8 cellular contexts compared by ENCODE assay signal in genomic region chr11:6610591-6610990, GRCh38. TPM values are rescaled to one million over a fixed set of nuclear protein-coding genes. Genes with fewer than 3 reads are reported as not detected.
DNase-seq lines count a peak whose midpoint lies in the region; ATAC-seq and TF ChIP-seq lines count a peak whose summit lies in the region.
"Had no signal": no experiment of that assay in that cellular context is flagged by ENCODE, and none has a peak within 500 bp of the region (broad histone marks: within the 10 kb centered on the region; RNA-seq: fewer than 3 reads in every experiment).

No MANE protein-coding gene starts in this region.

- TF ChIP-seq CTCF in hepatocyte (IDR thresholded peaks at IDR 0.05; ENCODE audit: poor library complexity), result no peak
- no peak for TF ChIP-seq CTCF in spleen (IDR thresholded peaks at IDR 0.05 in 8 of 11, conservative IDR thresholded peaks at IDR 0.05 in 3 of 11)

- ATAC-seq in activated T-cell treated with anti-CD3 and anti-CD28 coated beads, Interleukin-2, amount 50 U/mL, for 72 hours (replicated peaks in 1 of 2), result no peak
- no peak for ATAC-seq in HG02938 (IDR thresholded peaks at IDR 0.05; ENCODE audit: unreplicated experiment)
- ATAC-seq in GM18520 (IDR thresholded peaks at IDR 0.05; ENCODE audit: unreplicated experiment), result no peak
- ATAC-seq: activated T-helper 17 cell treated with anti-CD3 and anti-CD28 coated beads, Interleukin-2, amount 50 U/mL, for 72 hours had no signal

- DNase-seq in activated T-cell treated with anti-CD3 and anti-CD28 coated beads, Interleukin-2, amount 50 U/mL, for 72 hours, result no peak
- no peak for DNase-seq in hepatocyte (ENCODE audit: low spot score)
- peak; percentile 80 for DNase-seq in spleen
- DNase-seq in NCI-H1930 (lab: John Stamatoyannopoulos, UW), result no peak

- peaks cover 8 to 20% of the 10 kb centered on the region in 2 donors for H3K36me3 Mint-ChIP-seq in activated T-cell treated with anti-CD3 and anti-CD28 coated beads, Interleukin-2, amount 50 U/mL, for 72 hours (ENCODE audit: insufficient read depth in 2 of 2)

- H2AFZ ChIP-seq in hepatocyte, result no peak overlapping the region

- H3K9me3 ChIP-seq in HUES6 (ENCODE audit: control insufficient read depth, insufficient read depth, low read depth, low read length) (no peaks in the 10 kb centered on the region), hepatocyte (ENCODE audit: low read depth) (no peaks in the 10 kb centered on the region), spleen (no peaks in the 10 kb centered on the region)

- H3K27ac Mint-ChIP-seq in activated T-cell treated with anti-CD3 and anti-CD28 coated beads, Interleukin-2, amount 50 U/mL, for 72 hours, result no peak overlapping the region
- H3K27ac Mint-ChIP-seq: activated T-helper 17 cell treated with anti-CD3 and anti-CD28 coated beads, Interleukin-2, amount 50 U/mL, for 72 hours had no signal

- WGBS in hepatocyte (ENCODE audit: low lambda C conversion rate, missing lambda C conversion rate), result 97% methylated on average over 4 of the region's 6 CpGs
- WGBS in spleen, 5 donors, result 87 to 96% (median 91%) methylated on average over 6 of the region's 6 CpGs

- H3K9me2 ChIP-seq in hepatocyte (replicated peaks; ENCODE audit: insufficient read depth), result no peaks in the 10 kb centered on the region

- peaks cover 47% of the 10 kb centered on the region for H3K79me2 ChIP-seq in hepatocyte

- H3K4me3 ChIP-seq in HUES6 (ENCODE audit: low read depth, low read length) (0 out of 2 replicates have a peak overlapping the region, but pooled peaks have one; percentile 84), hepatocyte (no peak overlapping the region), spleen (peak overlapping the region in 4 of 8 donors; percentile 64 to 92 (median 72))

- H3K4me3 Mint-ChIP-seq in activated T-cell treated with anti-CD3 and anti-CD28 coated beads, Interleukin-2, amount 50 U/mL, for 72 hours, result peak overlapping the region; percentile 88 to 93
- H3K4me3 Mint-ChIP-seq: activated T-helper 17 cell treated with anti-CD3 and anti-CD28 coated beads, Interleukin-2, amount 50 U/mL, for 72 hours had no signal

- H3K4me1 ChIP-seq in HUES6 (ENCODE audit: control insufficient read depth, insufficient read depth, low read length) (peaks cover 21% of the 10 kb centered on the region), hepatocyte (ENCODE audit: insufficient read depth) (peaks cover 26% of the 10 kb centered on the region), spleen (peaks cover 50 to 94% (median 69%) of the 10 kb centered on the region in 6 donors)

- H4K20me1 ChIP-seq in hepatocyte (ENCODE audit: insufficient read depth, poor library complexity, severe bottlenecking), result no peaks in the 10 kb centered on the region

- intact Hi-C loops in spleen (cut with DNase I; ENCODE audit: low total_unique reads), result no loop called here

- no peak overlapping the region for H3K9ac ChIP-seq in HUES6 (ENCODE audit: low read length)

- H3K9me3 Mint-ChIP-seq in activated T-cell treated with anti-CD3 and anti-CD28 coated beads, Interleukin-2, amount 50 U/mL, for 72 hours, result no peaks in the 10 kb centered on the region
- H3K9me3 Mint-ChIP-seq: activated T-helper 17 cell treated with anti-CD3 and anti-CD28 coated beads, Interleukin-2, amount 50 U/mL, for 72 hours had no signal

- no peak for TF ChIP-seq POLR2A in spleen (IDR thresholded peaks at IDR 0.05)

- peak overlapping the region; percentile 93 for H3K4me2 ChIP-seq in hepatocyte

- no peaks in the 10 kb centered on the region for H3K27me3 ChIP-seq in HUES6 (ENCODE audit: control insufficient read depth, insufficient read depth, low read length)
- no peaks in the 10 kb centered on the region for H3K27me3 ChIP-seq in hepatocyte
- H3K27me3 ChIP-seq in spleen (replicated peaks in 1 of 7), result no peaks in the 10 kb centered on the region

- H3K36me3 ChIP-seq in HUES6 (ENCODE audit: control insufficient read depth, insufficient read depth, low read length) (peaks cover 49% of the 10 kb centered on the region), hepatocyte (replicated peaks; ENCODE audit: insufficient read depth, low read depth) (no peaks in the 10 kb centered on the region), spleen (peaks cover 9 to 73% (median 54%) of the 10 kb centered on the region in 6 donors)

- H3K4me1 Mint-ChIP-seq in activated T-cell treated with anti-CD3 and anti-CD28 coated beads, Interleukin-2, amount 50 U/mL, for 72 hours (ENCODE audit: low read depth), result peaks cover 38% of the 10 kb centered on the region

- H3K27me3 Mint-ChIP-seq in activated T-cell treated with anti-CD3 and anti-CD28 coated beads, Interleukin-2, amount 50 U/mL, for 72 hours (ENCODE audit: low read depth), result no peaks in the 10 kb centered on the region
- H3K27me3 Mint-ChIP-seq: activated T-helper 17 cell treated with anti-CD3 and anti-CD28 coated beads, Interleukin-2, amount 50 U/mL, for 72 hours had no signal

- H3K27ac ChIP-seq in HUES6 (ENCODE audit: low read depth, low read length), result no peak overlapping the region
- H3K27ac ChIP-seq in hepatocyte, result peak overlapping the region; percentile 92
- peak overlapping the region in 6 of 8 donors; percentile 36 to 100 (median 98) for H3K27ac ChIP-seq in spleen

RNA-seq across cellular contexts. Expression of gene TAF10, which starts 1.4 kb away (rescaled TPM):
- total RNA-seq in activated T-cell treated with anti-CD3 and anti-CD28 coated beads, Interleukin-2, amount 50 U/mL, for 72 hours, result 100 to 1,000 TPM; 108 to 123 TPM
- total RNA-seq in hepatocyte (29.5 and 33.3 TPM in 2 replicates), spleen (100 to 1,000 TPM; 133 to 159 (median 148) TPM)
- polyA plus RNA-seq in hepatocyte (248 and 295 TPM in 2 replicates), spleen (100 to 1,000 TPM; 103 to 151 (median 140) TPM)

RNA-seq across cellular contexts. Expression of gene ILK, which starts 7.0 kb away (rescaled TPM):
- total RNA-seq in activated T-cell treated with anti-CD3 and anti-CD28 coated beads, Interleukin-2, amount 50 U/mL, for 72 hours, result 100 to 1,000 TPM; 114 to 118 TPM
- total RNA-seq in hepatocyte (110 and 114 TPM in 2 replicates), spleen (100 to 1,000 TPM; 122 to 194 (median 141) TPM)
- polyA plus RNA-seq in hepatocyte (126 and 135 TPM in 2 replicates), spleen (100 to 1,000 TPM in 1 of 3 donors, 10 to 100 TPM in 2; 71.4 to 108 (median 76.5) TPM)

RNA-seq across cellular contexts. Expression of gene RRP8, which starts 7.2 kb away (rescaled TPM):
- 10 to 100 TPM; 25.0 to 31.5 TPM for total RNA-seq in activated T-cell treated with anti-CD3 and anti-CD28 coated beads, Interleukin-2, amount 50 U/mL, for 72 hours
- total RNA-seq in hepatocyte (15.3 and 18.0 TPM in 2 replicates), spleen (10 to 100 TPM; 17.0 to 26.0 (median 22.7) TPM)
- polyA plus RNA-seq in hepatocyte (26.1 and 27.8 TPM in 2 replicates), spleen (10 to 100 TPM; 23.7 to 28.4 (median 26.5) TPM)

RNA-seq across cellular contexts. Expression of gene TPP1, which starts 8.6 kb away (rescaled TPM):
- total RNA-seq in activated T-cell treated with anti-CD3 and anti-CD28 coated beads, Interleukin-2, amount 50 U/mL, for 72 hours, result 10 to 100 TPM; 56.0 to 62.1 TPM
- total RNA-seq in hepatocyte, result 68.4 and 105 TPM in 2 replicates
- 170 and 185 TPM in 2 replicates for polyA plus RNA-seq in hepatocyte
- total RNA-seq in spleen, result 100 to 1,000 TPM; 159 to 306 (median 232) TPM
- polyA plus RNA-seq in spleen, result 10 to 100 TPM; 54.9 to 61.6 (median 60.6) TPM

RNA-seq across cellular contexts. Expression of gene DCHS1, which starts 45.0 kb away (rescaled TPM):
- total RNA-seq in activated T-cell treated with anti-CD3 and anti-CD28 coated beads, Interleukin-2, amount 50 U/mL, for 72 hours, result 1 to 10 TPM; 2.1 to 2.9 TPM
- total RNA-seq in hepatocyte, result 8.5 and 15.2 TPM in 2 replicates
- polyA plus RNA-seq in hepatocyte, result 6.3 and 8.0 TPM in 2 replicates
- 10 to 100 TPM; 29.8 to 58.8 (median 43.4) TPM for total RNA-seq in spleen
- 1 to 10 TPM; 1.9 to 7.6 (median 3.1) TPM for polyA plus RNA-seq in spleen
